8 cellular contexts compared by ENCODE assay signal in genomic region chr10:17742918-17743317, GRCh38. TPM values are rescaled to one million over a fixed set of nuclear protein-coding genes. Genes with fewer than 3 reads are reported as not detected.
DNase-seq lines count a peak whose midpoint lies in the region; ATAC-seq and TF ChIP-seq lines count a peak whose summit lies in the region.

No MANE protein-coding gene starts in this region.

- no TSS peak for BruUV-seq in OCI-LY7 (replicated peaks; lab: Mats Ljungman, UMichigan)

- H3K79me2 ChIP-seq in OCI-LY7 (ENCODE audit: insufficient read depth, low read depth, low read length): no peaks in the 10 kb centered on the region

- H3K4me1 Mint-ChIP-seq in progenitor cell of endocrine pancreas (ENCODE audit: low read depth): peaks cover 3% of the 10 kb centered on the region

- H3K27me3 ChIP-seq in AG04450 (ENCODE audit: control insufficient read depth, insufficient read depth, low read length): no peaks in the 10 kb centered on the region

- ATAC-seq in GM18909 (IDR thresholded peaks at IDR 0.05; ENCODE audit: poor library complexity, unreplicated experiment) (peak; percentile 59), HG02763 (IDR thresholded peaks at IDR 0.05; ENCODE audit: unreplicated experiment) (no peak)

- POLR2A ChIA-PET in AG04450 (lab: Yijun Ruan, JAX) (no interaction called here), OCI-LY7 (lab: Charles Lee) (interaction anchor here (1.0 kb wide), 1 partner anchor 99 kb away, joined by 3 read pairs; the partner anchor contains the start of gene STAM)

- DNase-seq in AG04450 (ENCODE audit: low read depth, low spot score) (peak; percentile 15), OCI-LY7 (ENCODE audit: low spot score) (peak; percentile 69), activated T-helper 1 cell treated with Interleukin-2 at 50 U/mL for 16 hours (ENCODE audit: low read depth) (peak; percentile 25), foreskin melanocyte (peak; percentile 45), progenitor cell of endocrine pancreas (ENCODE audit: low spot score, unreplicated experiment) (peak; percentile 27), ureter (ENCODE audit: low spot score) (peak; percentile 53)

- TF ChIP-seq CTCF in AG04450 (IDR thresholded peaks at IDR 0.05; ENCODE audit: low read depth, low read length) (peak; percentile 86), OCI-LY7 (conservative IDR thresholded peaks at IDR 0.05; ENCODE audit: low read length) (peak; percentile 85), progenitor cell of endocrine pancreas (IDR thresholded peaks at IDR 0.05; ENCODE audit: unreplicated experiment) (peak; percentile 87)

- no peaks in the 10 kb centered on the region for H4K20me1 ChIP-seq in OCI-LY7 (ENCODE audit: insufficient read depth, low read length)

- H3K36me3 ChIP-seq in OCI-LY7 (ENCODE audit: insufficient read depth, low read length): no peaks in the 10 kb centered on the region

- H3K9me3 Mint-ChIP-seq in progenitor cell of endocrine pancreas (ENCODE audit: low read depth): no peaks in the 10 kb centered on the region

- H3K27me3 Mint-ChIP-seq in progenitor cell of endocrine pancreas: peaks cover 14% of the 10 kb centered on the region

- no peak overlapping the region for H3K27ac ChIP-seq in AG04450 (ENCODE audit: low read depth, low read length)
- no peak overlapping the region for H3K27ac ChIP-seq in OCI-LY7 (ENCODE audit: low read depth, low read length, poor library complexity, severe bottlenecking)

- no peaks in the 10 kb centered on the region for H3K9me2 ChIP-seq in OCI-LY7 (ENCODE audit: insufficient read depth, low read length)

- H3K4me2 ChIP-seq in OCI-LY7 (ENCODE audit: low read length): peak overlapping the region; percentile 46

- H3K4me1 ChIP-seq in OCI-LY7 (ENCODE audit: insufficient read depth, low read length, poor library complexity, severe bottlenecking): peaks cover 13% of the 10 kb centered on the region

- CTCF ChIA-PET in AG04450 (lab: Charles Lee) (interaction anchor here (0.6 to 3.3 kb wide), 29 partner anchors 8 to 544 kb away, joined by 3 to 14 read pairs (median 4); no protein-coding TSS in a partner anchor), OCI-LY7 (lab: Charles Lee; ENCODE audit: unreplicated experiment) (no interaction called here)

- H3K4me3 ChIP-seq in AG04450 (ENCODE audit: low read depth, low read length): peak overlapping the region; percentile 29; the same call in 1 of the 2 replicates
- H3K4me3 ChIP-seq in OCI-LY7 (ENCODE audit: low read depth, low read length, poor library complexity, severe bottlenecking): peak overlapping the region; percentile 43

- intact Hi-C loops in OCI-LY7 (cut with micrococcal nuclease; ENCODE audit: unreplicated experiment): loop anchor here (2.0 to 10.0 kb wide), 2 partner anchors 136 to 472 kb away; no protein-coding TSS in a partner anchor

- no peak overlapping the region for H3K4me3 Mint-ChIP-seq in progenitor cell of endocrine pancreas (ENCODE audit: low read depth)

- no peaks in the 10 kb centered on the region for H3K36me3 Mint-ChIP-seq in progenitor cell of endocrine pancreas (ENCODE audit: insufficient read depth)

- H3K9me3 ChIP-seq in AG04450 (ENCODE audit: control insufficient read depth, insufficient read depth, low read length) (no peaks in the 10 kb centered on the region), OCI-LY7 (ENCODE audit: low read length) (no peaks in the 10 kb centered on the region)

- H2AFZ ChIP-seq in OCI-LY7 (ENCODE audit: low read length): peak overlapping the region; percentile 85

- no peak overlapping the region for H3K27ac Mint-ChIP-seq in progenitor cell of endocrine pancreas

RNA-seq across cellular contexts. Expression of gene TMEM236, which starts 9.1 kb away (rescaled TPM):
- 0.01 and 0.02 TPM in 2 replicates for polyA plus RNA-seq in AG04450 (2011; rRNA removed)
- not detected in 2 replicates for polyA minus RNA-seq in AG04450 (2011; rRNA and poly(A)+ RNA removed)
- total RNA-seq in OCI-LY7 (2014; rRNA removed; shearing (Covaris generic)): 0.05 TPM in 1 of 2 replicates, not detected in the other
- total RNA-seq in OCI-LY7 (2022) (0.06 TPM in 1 of 2 replicates, not detected in the other), progenitor cell of endocrine pancreas (0.07 TPM in 2 replicates), ureter (0.49 TPM)

Comparison
In these comparisons a context has a peak if more than half of its experiments do, and no peak if none do; other contexts are left out.
1. DNase-seq: peak in every context shown above with its lines; median percentile 69 in OCI-LY7; 53 in ureter; 45 in foreskin melanocyte; 27 in progenitor cell of endocrine pancreas; 25 in activated T-helper 1 cell treated with Interleukin-2 at 50 U/mL for 16 hours; 15 in AG04450.